In the genomic region with DNA sequence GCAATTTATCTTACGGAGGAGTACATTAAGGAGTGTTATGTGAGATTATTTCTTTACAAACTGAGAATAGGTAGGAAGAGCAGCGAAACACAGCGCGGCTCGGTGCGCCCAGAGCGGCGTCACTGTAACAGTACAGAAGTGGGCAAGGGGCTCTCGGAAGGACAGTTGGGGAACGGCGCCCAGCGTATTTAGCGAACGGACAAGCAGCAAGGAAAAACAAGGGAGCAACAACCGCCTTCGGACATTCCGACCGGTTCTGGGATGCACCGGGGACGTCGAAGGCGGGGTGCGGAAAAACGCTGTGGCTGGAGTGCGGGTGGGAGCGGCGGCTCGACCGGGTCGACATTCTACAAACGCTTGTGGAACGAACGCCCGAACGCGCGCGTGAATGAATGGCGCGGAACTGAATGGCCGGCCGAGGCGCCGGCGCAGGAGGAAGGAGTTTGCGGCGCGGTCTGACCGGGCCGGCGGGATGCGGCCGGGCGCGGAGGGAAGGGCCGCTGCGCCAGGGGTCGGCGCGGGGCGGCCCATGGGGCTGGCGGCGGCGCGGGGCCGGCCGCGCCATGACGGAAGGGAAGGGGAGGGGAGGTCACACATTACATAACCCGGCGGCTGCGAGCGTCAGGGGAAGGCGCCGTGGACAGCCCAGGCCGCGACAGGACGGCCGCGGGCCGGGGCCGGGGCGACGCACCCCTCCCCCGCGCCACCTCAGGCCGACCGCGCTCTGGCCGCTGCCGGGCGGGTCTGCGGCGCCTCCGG, we compare ENCODE assay signal across 1 cellular context.
A peak's percentile ranks its signal among the peaks of the same experiment; 100 is the strongest.
TF ChIP-seq lines count a peak whose summit lies in the region.

No MANE protein-coding gene starts in this region.

TF ChIP-seq in HepG2, 621 proteins besides CTCF, POLR2A, EP300 and RAD21 (continued from another document and continues in another):
- TF ChIP-seq, protein P1, sequence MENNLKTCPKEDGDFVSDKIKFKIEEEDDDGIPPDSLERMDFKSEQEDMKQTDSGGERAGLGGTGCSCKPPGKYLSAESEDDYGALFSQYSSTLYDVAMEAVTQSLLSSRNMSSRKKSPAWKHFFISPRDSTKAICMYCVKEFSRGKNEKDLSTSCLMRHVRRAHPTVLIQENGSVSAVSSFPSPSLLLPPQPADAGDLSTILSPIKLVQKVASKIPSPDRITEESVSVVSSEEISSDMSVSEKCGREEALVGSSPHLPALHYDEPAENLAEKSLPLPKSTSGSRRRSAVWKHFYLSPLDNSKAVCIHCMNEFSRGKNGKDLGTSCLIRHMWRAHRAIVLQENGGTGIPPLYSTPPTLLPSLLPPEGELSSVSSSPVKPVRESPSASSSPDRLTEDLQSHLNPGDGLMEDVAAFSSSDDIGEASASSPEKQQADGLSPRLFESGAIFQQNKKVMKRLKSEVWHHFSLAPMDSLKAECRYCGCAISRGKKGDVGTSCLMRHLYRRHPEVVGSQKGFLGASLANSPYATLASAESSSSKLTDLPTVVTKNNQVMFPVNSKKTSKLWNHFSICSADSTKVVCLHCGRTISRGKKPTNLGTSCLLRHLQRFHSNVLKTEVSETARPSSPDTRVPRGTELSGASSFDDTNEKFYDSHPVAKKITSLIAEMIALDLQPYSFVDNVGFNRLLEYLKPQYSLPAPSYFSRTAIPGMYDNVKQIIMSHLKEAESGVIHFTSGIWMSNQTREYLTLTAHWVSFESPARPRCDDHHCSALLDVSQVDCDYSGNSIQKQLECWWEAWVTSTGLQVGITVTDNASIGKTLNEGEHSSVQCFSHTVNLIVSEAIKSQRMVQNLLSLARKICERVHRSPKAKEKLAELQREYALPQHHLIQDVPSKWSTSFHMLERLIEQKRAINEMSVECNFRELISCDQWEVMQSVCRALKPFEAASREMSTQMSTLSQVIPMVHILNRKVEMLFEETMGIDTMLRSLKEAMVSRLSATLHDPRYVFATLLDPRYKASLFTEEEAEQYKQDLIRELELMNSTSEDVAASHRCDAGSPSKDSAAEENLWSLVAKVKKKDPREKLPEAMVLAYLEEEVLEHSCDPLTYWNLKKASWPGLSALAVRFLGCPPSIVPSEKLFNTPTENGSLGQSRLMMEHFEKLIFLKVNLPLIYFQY (CRISPR knock-in tag; IDR thresholded peaks at IDR 0.05; ENCODE audit: borderline replicate concordance): no peak
- TF ChIP-seq, protein P2, sequence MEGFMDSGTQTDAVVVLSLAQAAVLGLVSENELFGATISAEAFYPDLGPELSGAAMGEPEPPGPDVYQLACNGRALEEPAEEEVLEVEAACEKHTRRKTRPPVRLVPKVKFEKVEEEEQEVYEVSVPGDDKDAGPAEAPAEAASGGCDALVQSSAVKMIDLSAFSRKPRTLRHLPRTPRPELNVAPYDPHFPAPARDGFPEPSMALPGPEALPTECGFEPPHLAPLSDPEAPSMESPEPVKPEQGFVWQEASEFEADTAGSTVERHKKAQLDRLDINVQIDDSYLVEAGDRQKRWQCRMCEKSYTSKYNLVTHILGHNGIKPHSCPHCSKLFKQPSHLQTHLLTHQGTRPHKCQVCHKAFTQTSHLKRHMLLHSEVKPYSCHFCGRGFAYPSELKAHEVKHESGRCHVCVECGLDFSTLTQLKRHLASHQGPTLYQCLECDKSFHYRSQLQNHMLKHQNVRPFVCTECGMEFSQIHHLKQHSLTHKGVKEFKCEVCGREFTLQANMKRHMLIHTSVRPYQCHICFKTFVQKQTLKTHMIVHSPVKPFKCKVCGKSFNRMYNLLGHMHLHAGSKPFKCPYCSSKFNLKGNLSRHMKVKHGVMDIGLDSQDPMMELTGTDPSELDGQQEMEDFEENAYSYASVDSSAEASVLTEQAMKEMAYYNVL (CRISPR knock-in tag; IDR thresholded peaks at IDR 0.05; ENCODE audit: borderline replicate concordance): no peak; the same call in 1 of the 2 replicates
- TF ChIP-seq SNAI1 (CRISPR knock-in tag; IDR thresholded peaks at IDR 0.05; ENCODE audit: borderline replicate concordance) (peak; percentile 48; the same call in 1 of the 2 replicates), ZNF766 (CRISPR knock-in tag; IDR thresholded peaks at IDR 0.05; ENCODE audit: borderline replicate concordance) (no peak), GPN1 (CRISPR knock-in tag; IDR thresholded peaks at IDR 0.05; ENCODE audit: borderline replicate concordance) (peak; percentile 79; the same call in 1 of the 2 replicates), ZSCAN29 (CRISPR knock-in tag; conservative IDR thresholded peaks at IDR 0.05) (no peak), SP5 (CRISPR knock-in tag; IDR thresholded peaks at IDR 0.05; ENCODE audit: borderline replicate concordance, low read depth) (no peak), ZNF556 (CRISPR knock-in tag; IDR thresholded peaks at IDR 0.05; ENCODE audit: borderline replicate concordance) (peak; percentile 15; the same call in 1 of the 2 replicates), KMT2A (CRISPR knock-in tag; IDR thresholded peaks at IDR 0.05) (no peak; the same call in 1 of the 2 replicates), ZFX (CRISPR knock-in tag; IDR thresholded peaks at IDR 0.05; ENCODE audit: low read depth) (peak; percentile 61), NFYB (CRISPR knock-in tag; IDR thresholded peaks at IDR 0.05) (no peak), HES4 (CRISPR knock-in tag; IDR thresholded peaks at IDR 0.05; ENCODE audit: borderline replicate concordance) (peak; percentile 70; the same call in 1 of the 2 replicates), NONO (IDR thresholded peaks at IDR 0.05) (no peak), NONO (CRISPR knock-in tag; conservative IDR thresholded peaks at IDR 0.05) (peak; percentile 37; the same call in 1 of the 2 replicates), CEBPG (CRISPR knock-in tag; IDR thresholded peaks at IDR 0.05) (no peak), NFE2L1 (CRISPR knock-in tag; IDR thresholded peaks at IDR 0.05; ENCODE audit: borderline replicate concordance) (no peak), POGZ (CRISPR knock-in tag; IDR thresholded peaks at IDR 0.05) (peak; percentile 37; the same call in 1 of the 2 replicates), ZNF326 (CRISPR knock-in tag; IDR thresholded peaks at IDR 0.05; ENCODE audit: borderline replicate concordance) (no peak), ATF1 (CRISPR knock-in tag; IDR thresholded peaks at IDR 0.05) (no peak), ZNF747 (CRISPR knock-in tag; IDR thresholded peaks at IDR 0.05; ENCODE audit: borderline replicate concordance) (0 out of 2 replicates have a peak, but pooled peaks have one; percentile 37)
- TF ChIP-seq, protein P3, sequence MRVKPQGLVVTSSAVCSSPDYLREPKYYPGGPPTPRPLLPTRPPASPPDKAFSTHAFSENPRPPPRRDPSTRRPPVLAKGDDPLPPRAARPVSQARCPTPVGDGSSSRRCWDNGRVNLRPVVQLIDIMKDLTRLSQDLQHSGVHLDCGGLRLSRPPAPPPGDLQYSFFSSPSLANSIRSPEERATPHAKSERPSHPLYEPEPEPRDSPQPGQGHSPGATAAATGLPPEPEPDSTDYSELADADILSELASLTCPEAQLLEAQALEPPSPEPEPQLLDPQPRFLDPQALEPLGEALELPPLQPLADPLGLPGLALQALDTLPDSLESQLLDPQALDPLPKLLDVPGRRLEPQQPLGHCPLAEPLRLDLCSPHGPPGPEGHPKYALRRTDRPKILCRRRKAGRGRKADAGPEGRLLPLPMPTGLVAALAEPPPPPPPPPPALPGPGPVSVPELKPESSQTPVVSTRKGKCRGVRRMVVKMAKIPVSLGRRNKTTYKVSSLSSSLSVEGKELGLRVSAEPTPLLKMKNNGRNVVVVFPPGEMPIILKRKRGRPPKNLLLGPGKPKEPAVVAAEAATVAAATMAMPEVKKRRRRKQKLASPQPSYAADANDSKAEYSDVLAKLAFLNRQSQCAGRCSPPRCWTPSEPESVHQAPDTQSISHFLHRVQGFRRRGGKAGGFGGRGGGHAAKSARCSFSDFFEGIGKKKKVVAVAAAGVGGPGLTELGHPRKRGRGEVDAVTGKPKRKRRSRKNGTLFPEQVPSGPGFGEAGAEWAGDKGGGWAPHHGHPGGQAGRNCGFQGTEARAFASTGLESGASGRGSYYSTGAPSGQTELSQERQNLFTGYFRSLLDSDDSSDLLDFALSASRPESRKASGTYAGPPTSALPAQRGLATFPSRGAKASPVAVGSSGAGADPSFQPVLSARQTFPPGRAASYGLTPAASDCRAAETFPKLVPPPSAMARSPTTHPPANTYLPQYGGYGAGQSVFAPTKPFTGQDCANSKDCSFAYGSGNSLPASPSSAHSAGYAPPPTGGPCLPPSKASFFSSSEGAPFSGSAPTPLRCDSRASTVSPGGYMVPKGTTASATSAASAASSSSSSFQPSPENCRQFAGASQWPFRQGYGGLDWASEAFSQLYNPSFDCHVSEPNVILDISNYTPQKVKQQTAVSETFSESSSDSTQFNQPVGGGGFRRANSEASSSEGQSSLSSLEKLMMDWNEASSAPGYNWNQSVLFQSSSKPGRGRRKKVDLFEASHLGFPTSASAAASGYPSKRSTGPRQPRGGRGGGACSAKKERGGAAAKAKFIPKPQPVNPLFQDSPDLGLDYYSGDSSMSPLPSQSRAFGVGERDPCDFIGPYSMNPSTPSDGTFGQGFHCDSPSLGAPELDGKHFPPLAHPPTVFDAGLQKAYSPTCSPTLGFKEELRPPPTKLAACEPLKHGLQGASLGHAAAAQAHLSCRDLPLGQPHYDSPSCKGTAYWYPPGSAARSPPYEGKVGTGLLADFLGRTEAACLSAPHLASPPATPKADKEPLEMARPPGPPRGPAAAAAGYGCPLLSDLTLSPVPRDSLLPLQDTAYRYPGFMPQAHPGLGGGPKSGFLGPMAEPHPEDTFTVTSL (CRISPR knock-in tag; IDR thresholded peaks at IDR 0.05; ENCODE audit: borderline replicate concordance): no peak
- TF ChIP-seq, protein P4, sequence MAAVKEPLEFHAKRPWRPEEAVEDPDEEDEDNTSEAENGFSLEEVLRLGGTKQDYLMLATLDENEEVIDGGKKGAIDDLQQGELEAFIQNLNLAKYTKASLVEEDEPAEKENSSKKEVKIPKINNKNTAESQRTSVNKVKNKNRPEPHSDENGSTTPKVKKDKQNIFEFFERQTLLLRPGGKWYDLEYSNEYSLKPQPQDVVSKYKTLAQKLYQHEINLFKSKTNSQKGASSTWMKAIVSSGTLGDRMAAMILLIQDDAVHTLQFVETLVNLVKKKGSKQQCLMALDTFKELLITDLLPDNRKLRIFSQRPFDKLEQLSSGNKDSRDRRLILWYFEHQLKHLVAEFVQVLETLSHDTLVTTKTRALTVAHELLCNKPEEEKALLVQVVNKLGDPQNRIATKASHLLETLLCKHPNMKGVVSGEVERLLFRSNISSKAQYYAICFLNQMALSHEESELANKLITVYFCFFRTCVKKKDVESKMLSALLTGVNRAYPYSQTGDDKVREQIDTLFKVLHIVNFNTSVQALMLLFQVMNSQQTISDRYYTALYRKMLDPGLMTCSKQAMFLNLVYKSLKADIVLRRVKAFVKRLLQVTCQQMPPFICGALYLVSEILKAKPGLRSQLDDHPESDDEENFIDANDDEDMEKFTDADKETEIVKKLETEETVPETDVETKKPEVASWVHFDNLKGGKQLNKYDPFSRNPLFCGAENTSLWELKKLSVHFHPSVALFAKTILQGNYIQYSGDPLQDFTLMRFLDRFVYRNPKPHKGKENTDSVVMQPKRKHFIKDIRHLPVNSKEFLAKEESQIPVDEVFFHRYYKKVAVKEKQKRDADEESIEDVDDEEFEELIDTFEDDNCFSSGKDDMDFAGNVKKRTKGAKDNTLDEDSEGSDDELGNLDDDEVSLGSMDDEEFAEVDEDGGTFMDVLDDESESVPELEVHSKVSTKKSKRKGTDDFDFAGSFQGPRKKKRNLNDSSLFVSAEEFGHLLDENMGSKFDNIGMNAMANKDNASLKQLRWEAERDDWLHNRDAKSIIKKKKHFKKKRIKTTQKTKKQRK (IDR thresholded peaks at IDR 0.05; ENCODE audit: low read length): no peak
- TF ChIP-seq, protein P5, sequence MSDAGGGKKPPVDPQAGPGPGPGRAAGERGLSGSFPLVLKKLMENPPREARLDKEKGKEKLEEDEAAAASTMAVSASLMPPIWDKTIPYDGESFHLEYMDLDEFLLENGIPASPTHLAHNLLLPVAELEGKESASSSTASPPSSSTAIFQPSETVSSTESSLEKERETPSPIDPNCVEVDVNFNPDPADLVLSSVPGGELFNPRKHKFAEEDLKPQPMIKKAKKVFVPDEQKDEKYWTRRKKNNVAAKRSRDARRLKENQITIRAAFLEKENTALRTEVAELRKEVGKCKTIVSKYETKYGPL (CRISPR knock-in tag; IDR thresholded peaks at IDR 0.05): no peak; the same call in 1 of the 2 replicates
- TF ChIP-seq, protein P6, sequence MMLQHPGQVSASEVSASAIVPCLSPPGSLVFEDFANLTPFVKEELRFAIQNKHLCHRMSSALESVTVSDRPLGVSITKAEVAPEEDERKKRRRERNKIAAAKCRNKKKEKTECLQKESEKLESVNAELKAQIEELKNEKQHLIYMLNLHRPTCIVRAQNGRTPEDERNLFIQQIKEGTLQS (CRISPR knock-in tag; IDR thresholded peaks at IDR 0.05): 0 out of 2 replicates have a peak, but pooled peaks have one; percentile 15
- TF ChIP-seq, protein P7, sequence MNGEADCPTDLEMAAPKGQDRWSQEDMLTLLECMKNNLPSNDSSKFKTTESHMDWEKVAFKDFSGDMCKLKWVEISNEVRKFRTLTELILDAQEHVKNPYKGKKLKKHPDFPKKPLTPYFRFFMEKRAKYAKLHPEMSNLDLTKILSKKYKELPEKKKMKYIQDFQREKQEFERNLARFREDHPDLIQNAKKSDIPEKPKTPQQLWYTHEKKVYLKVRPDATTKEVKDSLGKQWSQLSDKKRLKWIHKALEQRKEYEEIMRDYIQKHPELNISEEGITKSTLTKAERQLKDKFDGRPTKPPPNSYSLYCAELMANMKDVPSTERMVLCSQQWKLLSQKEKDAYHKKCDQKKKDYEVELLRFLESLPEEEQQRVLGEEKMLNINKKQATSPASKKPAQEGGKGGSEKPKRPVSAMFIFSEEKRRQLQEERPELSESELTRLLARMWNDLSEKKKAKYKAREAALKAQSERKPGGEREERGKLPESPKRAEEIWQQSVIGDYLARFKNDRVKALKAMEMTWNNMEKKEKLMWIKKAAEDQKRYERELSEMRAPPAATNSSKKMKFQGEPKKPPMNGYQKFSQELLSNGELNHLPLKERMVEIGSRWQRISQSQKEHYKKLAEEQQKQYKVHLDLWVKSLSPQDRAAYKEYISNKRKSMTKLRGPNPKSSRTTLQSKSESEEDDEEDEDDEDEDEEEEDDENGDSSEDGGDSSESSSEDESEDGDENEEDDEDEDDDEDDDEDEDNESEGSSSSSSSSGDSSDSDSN (CRISPR knock-in tag; IDR thresholded peaks at IDR 0.05): peak; percentile 42; the same call in 1 of the 2 replicates
